In genomic region chr12:503111-503761, GRCh38 we compare ENCODE assay signal across 11 cellular contexts. TPM values are rescaled to one million over a fixed set of nuclear protein-coding genes. Genes with fewer than 3 reads are reported as not detected.
A peak's percentile ranks its signal among the peaks of the same experiment; 100 is the strongest.
DNase-seq lines count a peak whose midpoint lies in the region; ATAC-seq and TF ChIP-seq lines count a peak whose summit lies in the region.
"Had no signal": no experiment of that assay in that cellular context is flagged by ENCODE, and none has a peak within 500 bp of the region (broad histone marks: within the 10 kb centered on the region; RNA-seq: fewer than 3 reads in every experiment).

No MANE protein-coding gene starts in this region.

- H2AFZ ChIP-seq in mammary epithelial cell (ENCODE audit: low read depth, low read length), result peak overlapping the region; percentile 75

- TF ChIP-seq EP300 in stomach (IDR thresholded peaks at IDR 0.05), result no peak

- dilution Hi-C loops in mammary epithelial cell (cut with HindIII; ENCODE audit: low sequenced_read_pairs), result no loop called here

- intact Hi-C loops in mammary epithelial cell (cut with micrococcal nuclease), result loop anchor here (1.0 to 2.0 kb wide), 2 partner anchors 30 to 1102 kb away; no protein-coding TSS in a partner anchor
- intact Hi-C loops in stomach (cut with DNase I; ENCODE audit: low total_unique reads), result no loop called here

- H3K36me3 ChIP-seq in mammary epithelial cell (ENCODE audit: insufficient read depth, low read length) (no peaks in the 10 kb centered on the region), stomach (no peaks in the 10 kb centered on the region)
- H3K36me3 ChIP-seq: esophagus muscularis mucosa had no signal

- H3K79me2 ChIP-seq in mammary epithelial cell (ENCODE audit: insufficient read depth, low read length), result no peaks in the 10 kb centered on the region

- H3K4me2 ChIP-seq in mammary epithelial cell (ENCODE audit: insufficient read depth, low read depth, low read length), result peak overlapping the region; percentile 50

- H3K4me1 ChIP-seq in mammary epithelial cell (ENCODE audit: insufficient read depth, low read length) (peaks cover 12% of the 10 kb centered on the region), stomach (peaks cover 27 to 37% (median 35%) of the 10 kb centered on the region in 4 donors)

- H3K9me3 ChIP-seq in mammary epithelial cell (replicated peaks; ENCODE audit: insufficient read depth, low read length), result no peaks in the 10 kb centered on the region
- no peaks in the 10 kb centered on the region for H3K9me3 ChIP-seq in stomach
- H3K9me3 ChIP-seq: esophagus muscularis mucosa had no signal

- TF ChIP-seq CTCF in mammary epithelial cell (conservative IDR thresholded peaks at IDR 0.05 in 1 of 2, IDR thresholded peaks at IDR 0.05 in 1 of 2; ENCODE audit: extremely low read depth in 1 of 2, insufficient read depth in 1 of 2, low read depth in 1 of 2, low read length in 2 of 2) (no peak), stomach (IDR thresholded peaks at IDR 0.05) (no peak)

- in situ Hi-C loops in mammary epithelial cell (cut with MboI; ENCODE audit: low sequenced_read_pairs in 2 of 2), result loop anchor here in 1 of 2 donors (5.0 kb wide), 1 partner anchor 34 kb away; no protein-coding TSS in a partner anchor

- H3K4me3 ChIP-seq in mammary epithelial cell (replicated peaks in 1 of 3; ENCODE audit: insufficient read depth in 1 of 3, low read depth in 2 of 3, low read length in 3 of 3), result no peak overlapping the region
- no peak overlapping the region for H3K4me3 ChIP-seq in stomach
- H3K4me3 ChIP-seq: esophagus muscularis mucosa had no signal

- 42% methylated on average over 7 of the region's 7 CpGs for WGBS in mammary epithelial cell (ENCODE audit: low coverage, missing lambda C conversion rate)
- WGBS in stomach, 5 donors, result 13 to 41% (median 22%) methylated on average over 7 of the region's 7 CpGs

- no peaks in the 10 kb centered on the region for H4K20me1 ChIP-seq in mammary epithelial cell (ENCODE audit: insufficient read depth, low read length)

- no peak overlapping the region for H3K9ac ChIP-seq in mammary epithelial cell (ENCODE audit: insufficient read depth, low read length)

- no TSS peak for BruUV-seq in mammary epithelial cell (replicated peaks; lab: Mats Ljungman, UMichigan)

- DNase-seq in MV-4-11 (lab: John Stamatoyannopoulos, UW) (peak; percentile 39), mammary epithelial cell (peak; percentile 94), left kidney (ENCODE audit: low read depth, low spot score) (peak; percentile 77), stomach (peak; percentile 84), NCI-H526 treated with DMSO at 0.1 percent for 48 hours (lab: John Stamatoyannopoulos, UW) (no peak)
- DNase-seq: activated effector memory CD4-positive, alpha-beta T cell treated with Interleukin-2 at 50 U/mL for 16 hours; NCI-H1930; T-helper 9 cell had no signal

- no peak for TF ChIP-seq POLR2A in stomach (IDR thresholded peaks at IDR 0.05)

- H3K27ac ChIP-seq in mammary epithelial cell (ENCODE audit: insufficient read depth, low read depth, low read length) (peak overlapping the region; percentile 58), stomach (peak overlapping the region; percentile 81 to 94 (median 88))
- H3K27ac ChIP-seq: esophagus muscularis mucosa had no signal

- CTCF ChIA-PET in mammary epithelial cell (lab: Charles Lee; ENCODE audit: low non-redundant PET), result no interaction called here

- no peak for ATAC-seq in GM19328 (IDR thresholded peaks at IDR 0.05; ENCODE audit: unreplicated experiment)
- no peak for ATAC-seq in HG03039 (IDR thresholded peaks at IDR 0.05; ENCODE audit: unreplicated experiment)

- no peaks in the 10 kb centered on the region for H3K27me3 ChIP-seq in mammary epithelial cell (ENCODE audit: insufficient read depth, low read length)
- H3K27me3 ChIP-seq in stomach, result no peaks in the 10 kb centered on the region

RNA-seq across cellular contexts. Expression of gene B4GALNT3, which starts 43.5 kb away (rescaled TPM):
- total RNA-seq in mammary epithelial cell (1 to 10 TPM; 5.3 to 5.4 TPM), stomach (100 to 1,000 TPM in 3 of 5 donors, 10 to 100 TPM in 2; 63.2 to 332 (median 246) TPM)
- polyA plus RNA-seq in mammary epithelial cell (1.9 TPM), stomach (10 to 100 TPM; 20.8 to 42.2 (median 37.7) TPM)
- polyA minus RNA-seq in mammary epithelial cell, result 6.9 TPM

Comparison
In these comparisons a context has a peak if more than half of its experiments do, and no peak if none do; other contexts are left out.
1. RNA of gene B4GALNT3, which starts 43.5 kb away (total RNA-seq): 63.2 to 332 TPM in stomach; 5.3 to 5.4 TPM in mammary epithelial cell; every median in the first group is over 10 times any median in the second.